ENCODE assay signal across 8 cellular contexts in the genomic region with DNA sequence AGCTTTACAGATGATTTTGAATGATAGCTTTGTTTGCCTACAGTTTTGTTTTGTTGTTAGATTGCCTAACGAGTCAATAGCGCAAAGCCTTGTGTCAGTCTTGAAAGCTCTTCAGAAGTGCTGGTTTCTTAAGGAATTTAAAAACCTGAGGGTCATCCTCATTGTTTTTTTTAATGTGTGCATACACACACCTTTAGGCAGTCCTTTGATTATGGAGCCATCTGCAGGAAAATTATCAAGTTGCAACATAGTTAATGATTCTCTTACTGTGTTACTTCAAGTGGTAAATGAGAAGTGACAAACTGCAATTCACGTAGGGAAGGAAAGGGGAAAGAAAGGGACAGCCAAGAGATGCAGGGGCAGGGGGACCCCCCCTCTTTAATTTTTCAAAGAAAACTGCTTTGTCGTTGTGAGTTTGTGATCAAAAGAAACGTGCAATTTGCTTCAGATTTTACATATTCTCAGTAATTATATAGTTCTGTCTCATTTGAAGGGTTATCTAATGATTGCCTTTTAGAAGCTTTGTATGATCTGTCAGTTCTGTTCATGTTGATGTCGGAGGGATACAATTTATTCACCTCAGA.
DNase-seq lines count a peak whose midpoint lies in the region; ATAC-seq and TF ChIP-seq lines count a peak whose summit lies in the region.

No MANE protein-coding gene starts in this region.

- H3K27ac ChIP-seq in aorta (ENCODE audit: low read depth in 1 of 2, low read length in 2 of 2) = no peak overlapping the region

- peaks cover 0 to 2% of the 10 kb centered on the region in 2 donors for H3K4me1 ChIP-seq in aorta (ENCODE audit: control insufficient read depth in 1 of 2, insufficient read depth in 2 of 2, low read length in 2 of 2)

- H3K36me3 ChIP-seq in kidney epithelial cell (ENCODE audit: control insufficient read depth, insufficient read depth, low read length) (no peaks in the 10 kb centered on the region), aorta (ENCODE audit: control insufficient read depth in 1 of 2, insufficient read depth in 2 of 2, low read length in 1 of 2) (peaks cover 0 to 3% of the 10 kb centered on the region in 2 donors)

- H3K9me3 ChIP-seq in aorta (ENCODE audit: control insufficient read depth, low read length) = no peaks in the 10 kb centered on the region

- ATAC-seq in Right ventricle myocardium inferior = peak; percentile 72
- ATAC-seq in aorta (ENCODE audit: low FRiP score) = peak; percentile 78
- ATAC-seq in GM18498 (IDR thresholded peaks at IDR 0.05; ENCODE audit: unreplicated experiment) = no peak

- TF ChIP-seq CTCF in astrocyte of the spinal cord (IDR thresholded peaks at IDR 0.05; ENCODE audit: low read depth, low read length) (peak; percentile 43), kidney epithelial cell (IDR thresholded peaks at IDR 0.05; ENCODE audit: insufficient read depth, low read length, poor library complexity, severe bottlenecking) (peak; percentile 43)

- 55 to 63% methylated on average over 6 of the region's 6 CpGs for WGBS in aorta, 2 donors

- H3K4me3 ChIP-seq in astrocyte of the spinal cord (ENCODE audit: low read depth, low read length) = no peak overlapping the region
- no peak overlapping the region for H3K4me3 ChIP-seq in kidney epithelial cell (ENCODE audit: low read depth, low read length)
- no peak overlapping the region for H3K4me3 ChIP-seq in aorta (ENCODE audit: low read length in 2 of 2)

- intact Hi-C loops in Right ventricle myocardium inferior (cut with DNase I) (loop anchor here (1.0 to 10.0 kb wide), 6 partner anchors 67 to 717 kb away; a partner anchor contains a TSS), cardiac septum (cut with DNase I) (loop anchor here (5.0 kb wide), 1 partner anchor 67 kb away; no protein-coding TSS in a partner anchor), aorta (cut with DNase I) (loop anchor here in 1 of 2 donors (5.0 kb wide), 1 partner anchor 282 kb away; no protein-coding TSS in a partner anchor)

- H3K27me3 ChIP-seq in kidney epithelial cell (ENCODE audit: control insufficient read depth, insufficient read depth, low read length) (no peaks in the 10 kb centered on the region), aorta (ENCODE audit: control insufficient read depth in 1 of 2, insufficient read depth in 2 of 2, low read length in 1 of 2) (no peaks in the 10 kb centered on the region)

- no peak for DNase-seq in Right ventricle myocardium inferior (ENCODE audit: missing footprints)
- DNase-seq in cardiac septum (ENCODE audit: low spot score) = no peak
- DNase-seq in NCI-H1436 treated with DMSO at 0.1 percent for 48 hours (lab: John Stamatoyannopoulos, UW) = peak; percentile 44
- DNase-seq in astrocyte of the spinal cord (ENCODE audit: low read depth, low spot score) = peak; percentile 67
- DNase-seq in kidney epithelial cell (ENCODE audit: low read depth) = no peak
- no peak for DNase-seq in aorta
- no peak for DNase-seq in activated CD4-positive, alpha-beta T cell treated with anti-CD3 and anti-CD28 coated beads, Interleukin-2, amount 50 U/mL, for 48 hours

- in situ Hi-C loops in astrocyte of the spinal cord (cut with HindIII; ENCODE audit: low sequenced_read_pairs) = no loop called here

Comparison
In these comparisons a context has a peak if more than half of its experiments do, and no peak if none do; other contexts are left out.
1. DNase-seq: peak in NCI-H1436 treated with DMSO at 0.1 percent for 48 hours (single experiment) and astrocyte of the spinal cord (single experiment); none in Right ventricle myocardium inferior (single experiment), cardiac septum (single experiment), kidney epithelial cell (single experiment), aorta (0 of 2) and activated CD4-positive, alpha-beta T cell treated with anti-CD3 and anti-CD28 coated beads, Interleukin-2, amount 50 U/mL, for 48 hours (0 of 2).